ENCODE assay signal across 30 cellular contexts in genomic region chr13:39968646-39969475, GRCh38.
A peak's percentile ranks its signal among the peaks of the same experiment; 100 is the strongest.
DNase-seq lines count a peak whose midpoint lies in the region; FAIRE-seq and TF ChIP-seq lines count a peak whose summit lies in the region.
"Had no signal": no experiment of that assay in that cellular context is flagged by ENCODE, and none has a peak within 500 bp of the region (broad histone marks: within the 10 kb centered on the region; RNA-seq: fewer than 3 reads in every experiment).

No MANE protein-coding gene starts in this region.

- H3F3A ChIP-seq in SK-N-SH (replicated peaks; ENCODE audit: insufficient read depth): no peaks in the 10 kb centered on the region

- no peak overlapping the region for H3K4me2 ChIP-seq in SK-N-SH
- H3K4me2 ChIP-seq: A549, GM23338 had no signal

- CTCF ChIA-PET in SK-N-SH (lab: Yijun Ruan, JAX): interaction anchor here (2.3 kb wide), 1 partner anchor 26 kb away, joined by 7 read pairs; no protein-coding TSS in a partner anchor

- POLR2A ChIA-PET in SK-N-SH (lab: Yijun Ruan, JAX): no interaction called here

- no peak for TF ChIP-seq EP300 in SK-N-SH (IDR thresholded peaks at IDR 0.05; ENCODE audit: borderline replicate concordance in 1 of 2, low read depth in 1 of 2, low read length in 1 of 2)

- H3K9ac ChIP-seq in SK-N-SH (no peak overlapping the region), colonic mucosa (ENCODE audit: low read depth in 2 of 2, low read length in 2 of 2) (no peak overlapping the region)
- H3K9ac ChIP-seq: BLaER1 treated with 17β-estradiol and CSF1 and Interleukin-3, amounts not matched to agents 10 nM and 100 nM had no signal

- no peak overlapping the region for H2AFZ ChIP-seq in SK-N-SH (ENCODE audit: low read depth)
- H2AFZ ChIP-seq: GM23338 had no signal

- no peak overlapping the region for H3K27ac ChIP-seq in SK-N-SH (ENCODE audit: low read depth in 2 of 2, low read length in 1 of 2)
- no peak overlapping the region for H3K27ac ChIP-seq in colonic mucosa
- H3K27ac ChIP-seq: A549; BLaER1 treated with 17β-estradiol and CSF1 and Interleukin-3, amounts not matched to agents 10 nM and 100 nM; RWPE1; SK-N-MC had no signal

- no peaks in the 10 kb centered on the region for H4K20me1 ChIP-seq in SK-N-SH (ENCODE audit: insufficient read depth)
- H4K20me1 ChIP-seq: BLaER1 treated with 17β-estradiol and CSF1 and Interleukin-3, amounts not matched to agents 10 nM and 100 nM had no signal

- no peaks in the 10 kb centered on the region for H3K27me3 ChIP-seq in SK-N-SH (ENCODE audit: insufficient read depth)
- H3K27me3 ChIP-seq in bronchial epithelial cell (ENCODE audit: control insufficient read depth, insufficient read depth, low read length): no peaks in the 10 kb centered on the region
- H3K27me3 ChIP-seq in colonic mucosa: no peaks in the 10 kb centered on the region
- H3K27me3 ChIP-seq: BLaER1 treated with 17β-estradiol and CSF1 and Interleukin-3, amounts not matched to agents 10 nM and 100 nM had no signal

- 67% methylated on average over 6 of the region's 6 CpGs for WGBS in SK-N-SH (ENCODE audit: low lambda C conversion rate)

- H3K4me1 ChIP-seq in SK-N-SH (ENCODE audit: control insufficient read depth in 1 of 2, insufficient read depth in 2 of 2, low read depth in 1 of 2, low read length in 1 of 2): peaks cover 0 to 4% of the 10 kb centered on the region in 2 experiments; a peak in 1 of 4 replicates
- no peaks in the 10 kb centered on the region for H3K4me1 ChIP-seq in colonic mucosa
- H3K4me1 ChIP-seq: A549 had no signal

- no peak for TF ChIP-seq RAD21 in SK-N-SH (IDR thresholded peaks at IDR 0.05; ENCODE audit: low read length)

- no peaks in the 10 kb centered on the region for H3K79me2 ChIP-seq in SK-N-SH (ENCODE audit: insufficient read depth)

- no peak overlapping the region for H3K4me3 ChIP-seq in SK-N-SH (ENCODE audit: low read depth in 2 of 2, low read length in 1 of 2)
- no peak overlapping the region for H3K4me3 ChIP-seq in bronchial epithelial cell (ENCODE audit: low read depth, low read length)
- H3K4me3 ChIP-seq in colonic mucosa: no peak overlapping the region
- H3K4me3 ChIP-seq: A549; BLaER1 treated with 17β-estradiol and CSF1 and Interleukin-3, amounts not matched to agents 10 nM and 100 nM; GM23338; SK-N-MC had no signal

- TF ChIP-seq CTCF in SK-N-SH (IDR thresholded peaks at IDR 0.05): no peak
- TF ChIP-seq CTCF in bronchial epithelial cell (IDR thresholded peaks at IDR 0.05; ENCODE audit: insufficient read depth, low read length, severe bottlenecking): no peak
- no peak for TF ChIP-seq CTCF in colonic mucosa (IDR thresholded peaks at IDR 0.05)

- no peaks in the 10 kb centered on the region for H3K9me3 ChIP-seq in SK-N-SH
- no peaks in the 10 kb centered on the region for H3K9me3 ChIP-seq in colonic mucosa
- H3K9me3 ChIP-seq: A549 had no signal

- no peaks in the 10 kb centered on the region for H3K36me3 ChIP-seq in SK-N-SH (replicated peaks in 1 of 2; ENCODE audit: control insufficient read depth in 1 of 2, insufficient read depth in 2 of 2, low read length in 1 of 2)
- no peaks in the 10 kb centered on the region for H3K36me3 ChIP-seq in bronchial epithelial cell (ENCODE audit: control insufficient read depth, insufficient read depth, low read length)
- no peaks in the 10 kb centered on the region for H3K36me3 ChIP-seq in colonic mucosa
- H3K36me3 ChIP-seq: BLaER1 treated with 17β-estradiol and CSF1 and Interleukin-3, amounts not matched to agents 10 nM and 100 nM had no signal

- no peak for FAIRE-seq in bronchial epithelial cell (lab: Jason Lieb, UNC)
- FAIRE-seq: A549, GM18507, HepG2 had no signal

- intact Hi-C loops in colonic mucosa (cut with DNase I): no loop called here

- H3K9me2 ChIP-seq in SK-N-SH: no peaks in the 10 kb centered on the region

- DNase-seq in NCI-H524 treated with DMSO at 0.1 percent for 48 hours (lab: John Stamatoyannopoulos, UW) (peak; percentile 7), SK-N-SH (no peak), bronchial epithelial cell (ENCODE audit: low read depth) (peak; percentile 51), myocyte (ENCODE audit: low read depth) (peak; percentile 62), SW 1271 (lab: John Stamatoyannopoulos, UW) (no peak), NCI-H1105 (lab: John Stamatoyannopoulos, UW) (no peak), colonic mucosa (no peak)
- no peak for DNase-seq in activated effector memory CD4-positive, alpha-beta T cell treated with Interleukin-2 at 50 U/mL for 16 hours
- DNase-seq: AML-193; CD4-positive, alpha-beta T cell; COR-L47; DMS79; EL; GDM1; H9; Kasumi-1; NCI-H1092 treated with DMSO at 0.1 percent for 48 hours; NCI-H1436 treated with DMSO at 0.1 percent for 48 hours; NCI-H1930; NCI-H446; NCI-H526; SHP77 treated with DMSO at 0.1 percent for 48 hours; T-cell had no signal

TF ChIP-seq in SK-N-SH, 30 proteins besides CTCF, POLR2A, EP300 and RAD21:
- peak; percentile 9; the same call in 1 of the 2 replicates for TF ChIP-seq FOSL2 (IDR thresholded peaks at IDR 0.05; ENCODE audit: borderline replicate concordance, low read depth)
- TF ChIP-seq JUND (IDR thresholded peaks at IDR 0.05): no peak

Comparison
In these comparisons a context has a peak if more than half of its experiments do, and no peak if none do; other contexts are left out.
1. DNase-seq: peak in NCI-H524 treated with DMSO at 0.1 percent for 48 hours (single experiment), bronchial epithelial cell (single experiment) and myocyte (single experiment); none in SK-N-SH (single experiment), SW 1271 (0 of 2), NCI-H1105 (single experiment), colonic mucosa (single experiment) and activated effector memory CD4-positive, alpha-beta T cell treated with Interleukin-2 at 50 U/mL for 16 hours (single experiment).